In the genomic region with DNA sequence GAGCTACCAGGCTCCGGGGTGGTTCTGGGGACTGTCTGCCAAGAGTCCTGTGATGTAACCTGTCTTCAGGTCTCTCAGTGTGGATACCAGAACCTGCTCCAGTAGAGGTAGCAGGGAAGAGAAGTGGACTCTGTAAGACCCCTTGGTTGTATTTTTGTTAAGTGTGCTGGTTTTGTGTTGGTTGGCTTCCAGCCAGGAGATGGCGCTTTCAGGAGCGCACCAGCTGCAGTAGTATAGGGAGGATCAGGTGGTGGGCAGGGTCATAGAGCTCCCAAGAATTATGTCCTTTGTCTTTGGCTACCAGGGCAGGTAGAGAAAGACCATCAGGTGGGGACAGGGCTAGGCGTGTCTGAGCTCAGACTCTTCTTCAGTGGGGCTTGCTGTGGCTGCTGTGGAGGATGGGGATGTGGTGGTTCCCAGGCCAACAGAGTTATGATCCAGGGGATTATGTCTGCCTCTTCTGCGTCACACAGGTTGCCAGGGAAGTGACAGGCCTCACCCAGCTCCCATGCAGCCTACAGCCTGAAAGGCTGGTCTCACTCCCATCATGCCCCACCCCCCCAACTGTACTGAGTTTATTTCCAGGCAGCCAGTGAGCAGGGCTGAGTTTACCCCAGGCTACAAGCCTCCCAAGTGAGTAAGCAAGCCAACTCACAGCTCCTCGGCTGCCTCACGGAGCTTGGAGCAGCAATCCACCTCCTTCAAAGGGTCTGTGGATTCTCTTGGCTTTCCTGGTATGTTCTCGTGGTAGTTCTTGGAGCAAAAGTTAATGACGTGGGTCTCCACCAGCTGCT, we compare ENCODE assay signal across 28 cellular contexts.
DNase-seq lines count a peak whose midpoint lies in the region; FAIRE-seq and TF ChIP-seq lines count a peak whose summit lies in the region.
"Had no signal": no experiment of that assay in that cellular context is flagged by ENCODE, and none has a peak within 500 bp of the region (broad histone marks: within the 10 kb centered on the region; RNA-seq: fewer than 3 reads in every experiment).

No MANE protein-coding gene starts in this region.

- no peak overlapping the region for H3K23ac ChIP-seq in H9 (ENCODE audit: insufficient read length, low read depth, low read length)

- H3K79me1 ChIP-seq in H9 (ENCODE audit: insufficient read depth, low read depth, low read length, poor library complexity, severe bottlenecking), result no peaks in the 10 kb centered on the region

- no peak overlapping the region for H3K4ac ChIP-seq in H9 (ENCODE audit: low read depth, low read length)

- H3K4me3 Mint-ChIP-seq in H9, result no peak overlapping the region
- H3K4me3 Mint-ChIP-seq: activated CD4-positive, alpha-beta T cell treated with anti-CD3 and anti-CD28 coated beads for 36 hours; activated CD8-positive, alpha-beta T cell treated with anti-CD3 and anti-CD28 coated beads, Interleukin-2, amount 10 ng/mL, durations not matched to agents 7 days and 5 days; activated naive CD4-positive, alpha-beta T cell treated with anti-CD3 and anti-CD28 coated beads, Interleukin-2, amount 10 ng/mL, durations not matched to agents 7 days and 5 days; activated T-helper 17 cell treated with anti-CD3 and anti-CD28 coated beads, Interleukin-2, amount 50 U/mL, for 72 hours; naive thymus-derived CD4-positive, alpha-beta T cell; stimulated activated effector memory CD8-positive, alpha-beta T cell treated with anti-CD3 and anti-CD28 coated beads, Interleukin-12 subunit alpha, Interleukin-12 subunit beta, amount 100 ng/mL, for 72 hours had no signal

- no peak overlapping the region for H3K18ac ChIP-seq in H9 (ENCODE audit: insufficient read length, low read depth, low read length)

- no peak overlapping the region for H2BK5ac ChIP-seq in H9 (ENCODE audit: insufficient read length, low read length)

- CTCF ChIA-PET in PC-9 (lab: Charles Lee), result no interaction called here

- H3K56ac ChIP-seq in H9 (ENCODE audit: insufficient read length, low read depth, low read length), result no peak overlapping the region

- H4K5ac ChIP-seq in H9 (ENCODE audit: insufficient read length, low read depth, low read length), result no peak overlapping the region

- no peak overlapping the region for H2BK20ac ChIP-seq in H9 (ENCODE audit: low read depth, low read length, poor library complexity, severe bottlenecking)

- H3K4me2 ChIP-seq in H9 (ENCODE audit: insufficient read depth, insufficient read length, low read length) (no peak overlapping the region), PC-9 (no peak overlapping the region)

- H2BK120ac ChIP-seq in H9 (ENCODE audit: low read depth, low read length, poor library complexity, severe bottlenecking), result no peak overlapping the region

- H3K23me2 ChIP-seq in H9 (ENCODE audit: insufficient read length, low read depth, low read length, poor library complexity, severe bottlenecking), result no peaks in the 10 kb centered on the region

- intact Hi-C loops in PC-9 (cut with micrococcal nuclease; ENCODE audit: unreplicated experiment), result no loop called here

- H3K79me2 ChIP-seq in H9 (ENCODE audit: insufficient read depth, low read length), result no peaks in the 10 kb centered on the region
- no peaks in the 10 kb centered on the region for H3K79me2 ChIP-seq in PC-9 (ENCODE audit: low read depth)

- H3K27me3 Mint-ChIP-seq in H9 (ENCODE audit: low read depth), result no peaks in the 10 kb centered on the region
- H3K27me3 Mint-ChIP-seq: activated CD4-positive, alpha-beta T cell treated with anti-CD3 and anti-CD28 coated beads for 36 hours; activated naive CD4-positive, alpha-beta T cell treated with anti-CD3 and anti-CD28 coated beads, Interleukin-2, amount 10 ng/mL, durations not matched to agents 7 days and 5 days; activated T-helper 17 cell treated with anti-CD3 and anti-CD28 coated beads, Interleukin-2, amount 50 U/mL, for 72 hours; naive thymus-derived CD4-positive, alpha-beta T cell had no signal

- no peak overlapping the region for H2BK15ac ChIP-seq in H9 (ENCODE audit: low read depth, low read length)

- no peaks in the 10 kb centered on the region for H4K20me1 ChIP-seq in H9 (ENCODE audit: control insufficient read depth, insufficient read depth, insufficient read length)
- no peaks in the 10 kb centered on the region for H4K20me1 ChIP-seq in PC-9 (ENCODE audit: insufficient read depth)

- peaks cover 0 to 6% of the 10 kb centered on the region in 2 experiments; a peak in 2 of 5 replicates for H3K9me3 Mint-ChIP-seq in H9

- H3K36me3 ChIP-seq in PC-9 (ENCODE audit: low read depth), result no peaks in the 10 kb centered on the region
- no peaks in the 10 kb centered on the region for H3K36me3 ChIP-seq in bronchial epithelial cell (ENCODE audit: control insufficient read depth, insufficient read depth, low read length)
- H3K36me3 ChIP-seq: breast epithelium, prostate gland had no signal

- no peaks in the 10 kb centered on the region for H3K9me2 ChIP-seq in PC-9 (ENCODE audit: insufficient read depth)

- DNase-seq in H9 (peak; percentile 49), PC-9 (no peak), bronchial epithelial cell (ENCODE audit: low read depth) (peak; percentile 9), renal cortical epithelial cell (ENCODE audit: low read depth) (peak; percentile 20), dermis blood vessel endothelial cell (no peak), NCI-H1694 (lab: John Stamatoyannopoulos, UW) (no peak), GM13977 (ENCODE audit: low spot score) (no peak)
- DNase-seq: activated CD4-positive, alpha-beta T cell treated with anti-CD3 and anti-CD28 coated beads for 36 hours; activated CD8-positive, alpha-beta T cell treated with anti-CD3 and anti-CD28 coated beads, Interleukin-2, amount 10 ng/mL, durations not matched to agents 7 days and 5 days; activated naive CD4-positive, alpha-beta T cell treated with anti-CD3 and anti-CD28 coated beads, Interleukin-2, amount 10 ng/mL, durations not matched to agents 7 days and 5 days; C1 segment of cervical spinal cord; DMS153; naive thymus-derived CD4-positive, alpha-beta T cell; NCI-H2171; NCI-H510A treated with DMSO at 0.1 percent for 48 hours; NK-92 treated with Interleukin-12 subunit alpha and Interleukin-12 subunit beta, amount 100 ng/mL, for 24 hours; nucleus accumbens; Right ventricle myocardium superior; stimulated activated CD4-positive, alpha-beta T cell treated with anti-CD3 and anti-CD28 coated beads, Interleukin-15, amount 100 ng/mL, for 24 hours; T-helper 2 cell; trophoblast cell had no signal

- no peak overlapping the region for H3T11ph ChIP-seq in H9 (ENCODE audit: low read length)

- TF ChIP-seq CTCF in H9 (conservative IDR thresholded peaks at IDR 0.05) (peak; percentile 54; the same call in 2 of the 3 replicates), PC-9 (conservative IDR thresholded peaks at IDR 0.05) (no peak), bronchial epithelial cell (IDR thresholded peaks at IDR 0.05; ENCODE audit: insufficient read depth, low read length, severe bottlenecking) (no peak), GM13977 (IDR thresholded peaks at IDR 0.05; ENCODE audit: extremely low read depth, insufficient read depth, missing control alignments) (no peak)

- H3K4me1 ChIP-seq in H9 (ENCODE audit: insufficient read depth, low read length) (0 out of 2 replicates have a peak, but pooled peaks cover 2% of the 10 kb centered on the region), PC-9 (replicated peaks; ENCODE audit: insufficient read depth) (no peaks in the 10 kb centered on the region)
- H3K4me1 ChIP-seq: breast epithelium, prostate gland had no signal

- in situ Hi-C loops in GM13977 (cut with MboI; ENCODE audit: low pct_unique_long_range_greater_than_20kb, low sequenced_read_pairs, unreplicated experiment), result no loop called here

- H2AFZ ChIP-seq in H9 (ENCODE audit: low read length) (no peak overlapping the region), PC-9 (0 out of 2 replicates have a peak overlapping the region, but pooled peaks have one; percentile 61)

- peak overlapping the region in 1 of 3 experiments; percentile 12; a peak in 2 of 7 replicates for H3K27ac Mint-ChIP-seq in H9
- H3K27ac Mint-ChIP-seq: activated CD4-positive, alpha-beta T cell treated with anti-CD3 and anti-CD28 coated beads for 36 hours; activated CD8-positive, alpha-beta T cell treated with anti-CD3 and anti-CD28 coated beads, Interleukin-2, amount 10 ng/mL, durations not matched to agents 7 days and 5 days; activated naive CD4-positive, alpha-beta T cell treated with anti-CD3 and anti-CD28 coated beads, Interleukin-2, amount 10 ng/mL, durations not matched to agents 7 days and 5 days; activated T-helper 17 cell treated with anti-CD3 and anti-CD28 coated beads, Interleukin-2, amount 50 U/mL, for 72 hours; stimulated activated effector memory CD8-positive, alpha-beta T cell treated with anti-CD3 and anti-CD28 coated beads, Interleukin-12 subunit alpha, Interleukin-12 subunit beta, amount 100 ng/mL, for 72 hours had no signal

- no peaks in the 10 kb centered on the region for H3F3A ChIP-seq in PC-9 (ENCODE audit: insufficient read depth, low read depth)

- no peaks in the 10 kb centered on the region; a peak in 1 of 7 replicates for H3K36me3 Mint-ChIP-seq in H9 (ENCODE audit: insufficient read depth in 1 of 3, low read depth in 3 of 3)
- H3K36me3 Mint-ChIP-seq: activated naive CD4-positive, alpha-beta T cell treated with anti-CD3 and anti-CD28 coated beads, Interleukin-2, amount 10 ng/mL, durations not matched to agents 7 days and 5 days; stimulated activated effector memory CD8-positive, alpha-beta T cell treated with anti-CD3 and anti-CD28 coated beads, Interleukin-12 subunit alpha, Interleukin-12 subunit beta, amount 100 ng/mL, for 72 hours had no signal

- POLR2A ChIA-PET in PC-9 (lab: Charles Lee; ENCODE audit: unreplicated experiment), result no interaction called here

- H3K9me3 ChIP-seq in H9 (ENCODE audit: control insufficient read depth, low read depth, low read length) (no peaks in the 10 kb centered on the region), PC-9 (ENCODE audit: insufficient read depth, low read depth) (0 out of 2 replicates have a peak, but pooled peaks cover 3% of the 10 kb centered on the region)
- H3K9me3 ChIP-seq: prostate gland had no signal

- H3K4me3 ChIP-seq in PC-9 (no peak overlapping the region), bronchial epithelial cell (ENCODE audit: low read depth, low read length) (no peak overlapping the region)
- H3K4me3 ChIP-seq: breast epithelium, prostate gland had no signal

- H3K27ac ChIP-seq in H9 (ENCODE audit: insufficient read length, low read depth, low read length) (no peak overlapping the region), PC-9 (no peak overlapping the region)
- H3K27ac ChIP-seq: breast epithelium, epithelial cell of prostate, prostate gland had no signal

- no peak overlapping the region for H2BK12ac ChIP-seq in H9 (ENCODE audit: insufficient read length, low read depth, low read length)

- no peak overlapping the region for H4K8ac ChIP-seq in H9 (replicated peaks; ENCODE audit: insufficient read length, low read depth, low read length)

- no CpG with 5 or more reads among the region's 9 CpGs for WGBS in H9 (ENCODE audit: extremely low coverage, insufficient read length, low lambda C conversion rate)

- H4K91ac ChIP-seq in H9 (ENCODE audit: insufficient read length, low read depth, low read length), result no peak overlapping the region

- H3K27me3 ChIP-seq in H9 (ENCODE audit: insufficient read depth, low read length) (no peaks in the 10 kb centered on the region), PC-9 (ENCODE audit: insufficient read depth, low read depth) (no peaks in the 10 kb centered on the region), bronchial epithelial cell (ENCODE audit: control insufficient read depth, insufficient read depth, low read length) (no peaks in the 10 kb centered on the region)
- H3K27me3 ChIP-seq: breast epithelium had no signal

- no peak overlapping the region for H3K14ac ChIP-seq in H9 (ENCODE audit: insufficient read depth, low read length)

- no TSS peak for BruUV-seq in PC-9 (replicated peaks; lab: Mats Ljungman, UMichigan)

- H2AK5ac ChIP-seq in H9 (ENCODE audit: insufficient read length, low read length), result no peak overlapping the region

- H3K9ac ChIP-seq in H9 (ENCODE audit: extremely low read depth, insufficient read length, low read length), result no peak overlapping the region

- FAIRE-seq in bronchial epithelial cell (lab: Jason Lieb, UNC), result no peak
- FAIRE-seq: GM12892, keratinocyte had no signal

- peaks cover 28 to 33% of the 10 kb centered on the region in 2 experiments for H3K4me1 Mint-ChIP-seq in H9
- H3K4me1 Mint-ChIP-seq: activated CD4-positive, alpha-beta T cell treated with anti-CD3 and anti-CD28 coated beads for 36 hours; activated naive CD4-positive, alpha-beta T cell treated with anti-CD3 and anti-CD28 coated beads, Interleukin-2, amount 10 ng/mL, durations not matched to agents 7 days and 5 days; activated T-helper 17 cell treated with anti-CD3 and anti-CD28 coated beads, Interleukin-2, amount 50 U/mL, for 72 hours; naive thymus-derived CD4-positive, alpha-beta T cell; stimulated activated effector memory CD8-positive, alpha-beta T cell treated with anti-CD3 and anti-CD28 coated beads, Interleukin-12 subunit alpha, Interleukin-12 subunit beta, amount 100 ng/mL, for 72 hours had no signal

Comparison
In these comparisons a context has a peak if more than half of its experiments do, and no peak if none do; other contexts are left out.
1. DNase-seq: peak in H9 (single experiment), bronchial epithelial cell (single experiment) and renal cortical epithelial cell (single experiment); none in PC-9 (0 of 2), dermis blood vessel endothelial cell (single experiment), NCI-H1694 (single experiment) and GM13977 (single experiment).